Comparison of ENCODE assay signal across 1 cellular context in the genomic region with DNA sequence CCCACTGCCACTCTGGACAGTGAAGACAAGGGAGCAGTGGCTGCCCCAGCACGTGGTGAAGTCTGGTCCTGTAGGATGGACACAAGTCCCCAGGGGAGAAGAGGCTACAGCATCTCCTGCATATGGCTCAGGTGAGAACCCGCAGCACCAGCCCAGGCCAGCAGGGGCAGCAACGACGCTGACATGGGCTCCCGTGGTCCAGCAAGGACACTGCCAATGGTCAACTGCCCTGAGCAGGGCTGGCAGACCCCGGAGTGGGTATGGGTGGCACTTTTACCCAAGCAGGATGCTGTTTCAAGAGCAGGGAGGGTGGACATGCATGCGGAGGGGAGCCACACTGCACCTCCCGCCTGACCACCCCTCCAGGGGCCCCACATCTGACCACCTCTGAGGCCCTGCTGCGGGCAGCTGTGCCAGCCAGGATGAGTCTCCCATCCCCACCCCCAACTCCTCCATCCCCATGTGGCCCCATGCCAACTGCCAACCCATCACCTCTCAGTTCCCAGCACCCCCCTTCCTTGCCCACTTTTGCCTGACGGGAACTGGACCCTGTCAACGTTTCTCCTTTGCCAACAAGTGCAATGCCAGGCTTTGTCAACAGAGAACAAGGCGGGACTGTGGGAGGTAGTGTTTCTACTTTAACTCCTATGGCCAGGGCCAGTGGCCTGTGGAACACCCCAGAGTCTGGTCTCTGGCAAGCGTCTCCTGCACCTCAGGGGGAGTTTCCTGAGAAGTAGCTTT.
TF ChIP-seq lines count a peak whose summit lies in the region.

No MANE protein-coding gene starts in this region.

TF ChIP-seq in endothelial cell of umbilical vein, 7 proteins besides CTCF, POLR2A, EP300 and RAD21:
- TF ChIP-seq GATA2 (IDR thresholded peaks at IDR 0.05; ENCODE audit: insufficient read depth, insufficient read length, low read depth, low read length) (no peak), EZH2 (IDR thresholded peaks at IDR 0.05; ENCODE audit: borderline replicate concordance, low read depth, low read length, severe bottlenecking) (no peak), FOS (IDR thresholded peaks at IDR 0.05; ENCODE audit: borderline replicate concordance, insufficient read depth, low read length) (no peak), JUN (IDR thresholded peaks at IDR 0.05; ENCODE audit: borderline replicate concordance, insufficient read depth, insufficient read length, low read depth) (no peak), POLR2AphosphoS5 (IDR thresholded peaks at IDR 0.05; ENCODE audit: insufficient read depth, low read depth, low read length) (no peak), MYC (IDR thresholded peaks at IDR 0.05; ENCODE audit: low read depth, low read length) (no peak)
- TF ChIP-seq, protein P1, sequence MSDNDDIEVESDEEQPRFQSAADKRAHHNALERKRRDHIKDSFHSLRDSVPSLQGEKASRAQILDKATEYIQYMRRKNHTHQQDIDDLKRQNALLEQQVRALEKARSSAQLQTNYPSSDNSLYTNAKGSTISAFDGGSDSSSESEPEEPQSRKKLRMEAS (IDR thresholded peaks at IDR 0.05; ENCODE audit: insufficient read depth, insufficient read length): no peak
TF ChIP-seq in endothelial cell of umbilical vein: peak in this region for 0.
